ENCODE assay signal across 25 cellular contexts in genomic region chr22:41247703-41248102, GRCh38. TPM values are rescaled to one million over a fixed set of nuclear protein-coding genes. Genes with fewer than 3 reads are reported as not detected.
DNase-seq lines count a peak whose midpoint lies in the region; ATAC-seq and TF ChIP-seq lines count a peak whose summit lies in the region.
"Had no signal": no experiment of that assay in that cellular context is flagged by ENCODE, and none has a peak within 500 bp of the region (broad histone marks: within the 10 kb centered on the region; RNA-seq: fewer than 3 reads in every experiment).

No MANE protein-coding gene starts in this region.

- no peaks in the 10 kb centered on the region for H3K27me3 ChIP-seq in mesenchymal stem cell (ENCODE audit: control insufficient read depth in 1 of 2, insufficient read depth in 1 of 2, low read length in 2 of 2)
- no peaks in the 10 kb centered on the region for H3K27me3 ChIP-seq in transverse colon
- H3K27me3 ChIP-seq: BLaER1 had no signal

- no peak overlapping the region for H2BK12ac ChIP-seq in mesenchymal stem cell (ENCODE audit: low read length in 2 of 2)

- H3K27me3 Mint-ChIP-seq in HFFc6 (ENCODE audit: insufficient read depth), result peaks cover 3% of the 10 kb centered on the region; the same call in 1 of the 2 replicates

- H2BK15ac ChIP-seq in mesenchymal stem cell (ENCODE audit: low read depth, poor library complexity, severe bottlenecking), result no peak overlapping the region

- peaks cover 7% of the 10 kb centered on the region for H3K4me1 Mint-ChIP-seq in HFFc6 (ENCODE audit: low read depth)

- H2BK120ac ChIP-seq in mesenchymal stem cell (ENCODE audit: low read depth, low read length), result no peak overlapping the region

- no peak overlapping the region for H3K23ac ChIP-seq in mesenchymal stem cell (ENCODE audit: low read length in 2 of 2)

- no peak for TF ChIP-seq CTCF in HFFc6 (IDR thresholded peaks at IDR 0.05)
- no peak for TF ChIP-seq CTCF in transverse colon (IDR thresholded peaks at IDR 0.05)
- no peak for TF ChIP-seq CTCF in OCI-LY7 (conservative IDR thresholded peaks at IDR 0.05; ENCODE audit: low read length)

- ATAC-seq in left cardiac atrium, result peak; percentile 59 to 78
- ATAC-seq: CD8-positive, alpha-beta T cell; GM12878 had no signal

- peak overlapping the region; percentile 38 for H3K27ac Mint-ChIP-seq in HFFc6
- H3K27ac Mint-ChIP-seq: CD8-positive, alpha-beta T cell had no signal

- H3K27ac ChIP-seq in mesenchymal stem cell (ENCODE audit: low read length, poor library complexity, severe bottlenecking) (peak overlapping the region; percentile 63), transverse colon (no peak overlapping the region), OCI-LY7 (ENCODE audit: low read depth, low read length, poor library complexity, severe bottlenecking) (no peak overlapping the region)
- H3K27ac ChIP-seq: BLaER1, KMS-11 had no signal

- peaks cover 69 to 73% of the 10 kb centered on the region in 2 experiments for H3K36me3 ChIP-seq in mesenchymal stem cell (ENCODE audit: control insufficient read depth in 1 of 2, insufficient read depth in 2 of 2, low read depth in 1 of 2, low read length in 2 of 2)
- H3K36me3 ChIP-seq in transverse colon, result peaks cover 0 to 37% (median 17%) of the 10 kb centered on the region in 4 donors
- H3K36me3 ChIP-seq in OCI-LY7 (ENCODE audit: insufficient read depth, low read length), result peaks cover 71% of the 10 kb centered on the region

- H3K4me2 ChIP-seq in mesenchymal stem cell (ENCODE audit: low read length, poor library complexity, severe bottlenecking) (no peak overlapping the region), OCI-LY7 (ENCODE audit: low read length) (no peak overlapping the region)
- H3K4me2 ChIP-seq: BLaER1, KMS-11 had no signal

- no peak overlapping the region for H3K4me3 ChIP-seq in mesenchymal stem cell (ENCODE audit: insufficient read depth in 1 of 2, low read depth in 1 of 2, low read length in 2 of 2)
- H3K4me3 ChIP-seq in transverse colon, result no peak overlapping the region
- H3K4me3 ChIP-seq in OCI-LY7 (ENCODE audit: low read depth, low read length, poor library complexity, severe bottlenecking), result no peak overlapping the region
- H3K4me3 ChIP-seq: BLaER1, GM12878 had no signal

- DNase-seq in C1 segment of cervical spinal cord (lab: John Stamatoyannopoulos, UW) (peak in 8 of 14 donors; percentile 12 to 69 (median 30)), HFFc6 (no peak), left cardiac atrium (no peak), mesenchymal stem cell (no peak), transverse colon (no peak), NCI-H2196 (lab: John Stamatoyannopoulos, UW; ENCODE audit: unreplicated experiment) (no peak), OCI-LY7 (ENCODE audit: low spot score) (no peak)
- no peak for DNase-seq in stimulated activated naive CD4-positive, alpha-beta T cell treated with Interleukin-2 at 50 U/mL for 16 hours (lab: John Stamatoyannopoulos, UW)
- DNase-seq: DMS53, EL, NCI-H1417, NCI-H187, NCI-H2107, NCI-H226, NCI-H524, NCI-H82 had no signal

- intact Hi-C loops in left cardiac atrium (cut with DNase I), result no loop called here
- intact Hi-C loops in transverse colon (cut with DNase I; ENCODE audit: low total_unique reads), result no loop called here
- intact Hi-C loops in OCI-LY7 (cut with micrococcal nuclease; ENCODE audit: unreplicated experiment), result no loop called here

- CTCF ChIA-PET in OCI-LY7 (lab: Charles Lee; ENCODE audit: unreplicated experiment), result no interaction called here

- H3K79me1 ChIP-seq in mesenchymal stem cell (replicated peaks; ENCODE audit: low read length, poor library complexity, severe bottlenecking), result peaks cover 27% of the 10 kb centered on the region

- no peak overlapping the region for H3K9ac ChIP-seq in mesenchymal stem cell (ENCODE audit: low read length)
- H3K9ac ChIP-seq: BLaER1, KMS-11 had no signal

- TF ChIP-seq EP300 in transverse colon (IDR thresholded peaks at IDR 0.05; ENCODE audit: low read depth), result no peak

- no peaks in the 10 kb centered on the region for H3K79me2 ChIP-seq in OCI-LY7 (ENCODE audit: insufficient read depth, low read depth, low read length)

- no peak overlapping the region for H3K18ac ChIP-seq in mesenchymal stem cell (ENCODE audit: low read depth in 1 of 2, low read length in 2 of 2)

- no peak overlapping the region for H4K91ac ChIP-seq in mesenchymal stem cell (ENCODE audit: low read length)

- no peak overlapping the region for H3K4ac ChIP-seq in mesenchymal stem cell (ENCODE audit: low read depth in 1 of 2, low read length in 2 of 2)

- H3K9me3 ChIP-seq in mesenchymal stem cell (ENCODE audit: control insufficient read depth, low read length), result no peaks in the 10 kb centered on the region
- H3K9me3 ChIP-seq in transverse colon, result no peaks in the 10 kb centered on the region
- no peaks in the 10 kb centered on the region for H3K9me3 ChIP-seq in OCI-LY7 (ENCODE audit: low read length)
- H3K9me3 ChIP-seq: BLaER1 had no signal

- no peaks in the 10 kb centered on the region for H4K20me1 ChIP-seq in OCI-LY7 (ENCODE audit: insufficient read depth, low read length)

- no peak overlapping the region for H4K8ac ChIP-seq in mesenchymal stem cell (ENCODE audit: low read length)

- 97% methylated on average over 7 of the region's 7 CpGs for WGBS in mesenchymal stem cell
- 89% methylated on average over 7 of the region's 7 CpGs; no CpG with 5 or more reads in 1 of the 2 donors for WGBS in transverse colon (ENCODE audit: low coverage in 1 of 2), 2 donors

- H2AFZ ChIP-seq in mesenchymal stem cell (ENCODE audit: low read depth, low read length) (no peak overlapping the region), OCI-LY7 (ENCODE audit: low read length) (no peak overlapping the region)

- peaks cover 20% of the 10 kb centered on the region for H3K4me1 ChIP-seq in mesenchymal stem cell (ENCODE audit: control insufficient read depth, insufficient read depth, low read depth, low read length)
- no peaks in the 10 kb centered on the region for H3K4me1 ChIP-seq in transverse colon
- no peaks in the 10 kb centered on the region for H3K4me1 ChIP-seq in OCI-LY7 (ENCODE audit: insufficient read depth, low read length, poor library complexity, severe bottlenecking)
- H3K4me1 ChIP-seq: BLaER1 had no signal

- H3K14ac ChIP-seq in mesenchymal stem cell (ENCODE audit: low read length in 2 of 2), result no peak overlapping the region

- no peaks in the 10 kb centered on the region for H3K9me2 ChIP-seq in OCI-LY7 (ENCODE audit: insufficient read depth, low read length)

- no peak overlapping the region for H2AK5ac ChIP-seq in mesenchymal stem cell (ENCODE audit: low read length, severe bottlenecking)

- H3K36me3 Mint-ChIP-seq in HFFc6 (ENCODE audit: low read depth), result peaks cover 24% of the 10 kb centered on the region

- no peak overlapping the region for H2BK5ac ChIP-seq in mesenchymal stem cell (ENCODE audit: low read depth, low read length, poor library complexity, severe bottlenecking)

- H3K9me3 Mint-ChIP-seq in HFFc6, result no peaks in the 10 kb centered on the region
- H3K9me3 Mint-ChIP-seq: CD8-positive, alpha-beta T cell had no signal

- no peak for TF ChIP-seq POLR2A in transverse colon (IDR thresholded peaks at IDR 0.05)

- H3K4me3 Mint-ChIP-seq in HFFc6, result no peak overlapping the region
- H3K4me3 Mint-ChIP-seq: CD8-positive, alpha-beta T cell had no signal

- BruUV-seq in OCI-LY7 (replicated peaks; lab: Mats Ljungman, UMichigan), result no TSS peak

- POLR2A ChIA-PET in OCI-LY7 (lab: Charles Lee), result no interaction called here

- in situ Hi-C loops in transverse colon (cut with MboI; ENCODE audit: low pct_ligation_motif_present in 1 of 4, low pct_unique_long_range_greater_than_20kb in 1 of 4, low sequenced_read_pairs in 3 of 4), result no loop called here

RNA-seq across cellular contexts. Expression of gene CHADL, which starts 7.0 kb away (rescaled TPM):
- under 1 TPM; 0.13 to 0.51 (median 0.45) TPM for total RNA-seq in HFFc6 (2021; fragmentation: NEBNext Ultra II Directional; extraction: Animal tissue kit (Norgen Biotek cat#: 25700))
- 10 to 100 TPM in 1 of 2 donors, 1 to 10 TPM in 1; 7.7 to 14.4 TPM for total RNA-seq in left cardiac atrium
- polyA plus RNA-seq in mesenchymal stem cell (2013, experiment 1 of 2), result 0.22 TPM
- polyA plus RNA-seq in mesenchymal stem cell (2013, experiment 2 of 2), result 0.22 TPM
- total RNA-seq in transverse colon, result 10 to 100 TPM in 1 of 4 donors, 1 to 10 TPM in 3; 3.0 to 20.6 (median 5.3) TPM
- total RNA-seq in OCI-LY7 (2014; rRNA removed; shearing (Covaris generic)), result 0.26 and 0.60 TPM in 2 replicates
- total RNA-seq in OCI-LY7 (2022), result 0.42 TPM in 1 of 2 replicates, not detected in the other
- total RNA-seq: A673, GM12878, H4, HT-29, M059J, RPMI7951 had no signal

RNA-seq across cellular contexts. Expression of gene RANGAP1, which starts 38.3 kb away (rescaled TPM):
- total RNA-seq in HFFc6 (2021; fragmentation: NEBNext Ultra II Directional; extraction: Animal tissue kit (Norgen Biotek cat#: 25700)), result 100 to 1,000 TPM; 215 to 249 (median 227) TPM
- total RNA-seq in left cardiac atrium, result 10 to 100 TPM; 33.7 to 34.0 TPM
- polyA plus RNA-seq in mesenchymal stem cell (2013, experiment 1 of 2), result 28.1 TPM
- polyA plus RNA-seq in mesenchymal stem cell (2013, experiment 2 of 2), result 27.9 TPM
- total RNA-seq in transverse colon, result 10 to 100 TPM; 21.3 to 28.1 (median 26.2) TPM
- total RNA-seq in OCI-LY7 (2014; rRNA removed; shearing (Covaris generic)), result 81.7 and 108 TPM in 2 replicates
- total RNA-seq in OCI-LY7 (2022), result 119 and 128 TPM in 2 replicates

RNA-seq across cellular contexts. Expression of gene L3MBTL2, which starts 42.6 kb away (rescaled TPM):
- total RNA-seq in HFFc6 (2021; fragmentation: NEBNext Ultra II Directional; extraction: Animal tissue kit (Norgen Biotek cat#: 25700)), result 10 to 100 TPM; 21.1 to 27.4 (median 25.2) TPM
- total RNA-seq in left cardiac atrium (10 to 100 TPM; 13.6 to 15.4 TPM), transverse colon (10 to 100 TPM in 3 of 4 donors, 1 to 10 TPM in 1; 9.1 to 32.4 (median 14.5) TPM), OCI-LY7 (2022) (25.6 and 33.4 TPM in 2 replicates)
- 9.9 TPM for polyA plus RNA-seq in mesenchymal stem cell (2013, experiment 1 of 2)
- 9.7 TPM for polyA plus RNA-seq in mesenchymal stem cell (2013, experiment 2 of 2)
- total RNA-seq in OCI-LY7 (2014; rRNA removed; shearing (Covaris generic)), result 23.3 and 28.1 TPM in 2 replicates

RNA-seq across cellular contexts. Expression of gene ZC3H7B, which starts 53.6 kb away (rescaled TPM):
- total RNA-seq in HFFc6 (2021; fragmentation: NEBNext Ultra II Directional; extraction: Animal tissue kit (Norgen Biotek cat#: 25700)), result 100 to 1,000 TPM; 108 to 137 (median 130) TPM
- total RNA-seq in left cardiac atrium, result 10 to 100 TPM; 35.0 to 39.3 TPM
- 47.1 TPM for polyA plus RNA-seq in mesenchymal stem cell (2013, experiment 1 of 2)
- polyA plus RNA-seq in mesenchymal stem cell (2013, experiment 2 of 2), result 47.2 TPM
- total RNA-seq in transverse colon, result 10 to 100 TPM; 29.5 to 43.6 (median 35.7) TPM
- total RNA-seq in OCI-LY7 (2014; rRNA removed; shearing (Covaris generic)), result 42.4 and 46.7 TPM in 2 replicates
- total RNA-seq in OCI-LY7 (2022), result 55.1 and 56.3 TPM in 2 replicates

Comparison
In these comparisons a context has a peak if more than half of its experiments do, and no peak if none do; other contexts are left out.
1. DNase-seq: peak in C1 segment of cervical spinal cord (8 of 14); none in HFFc6 (single experiment), left cardiac atrium (single experiment), mesenchymal stem cell (single experiment), transverse colon (single experiment), NCI-H2196 (single experiment), stimulated activated naive CD4-positive, alpha-beta T cell treated with Interleukin-2 at 50 U/mL for 16 hours (single experiment) and OCI-LY7 (single experiment).